In the genomic region with DNA sequence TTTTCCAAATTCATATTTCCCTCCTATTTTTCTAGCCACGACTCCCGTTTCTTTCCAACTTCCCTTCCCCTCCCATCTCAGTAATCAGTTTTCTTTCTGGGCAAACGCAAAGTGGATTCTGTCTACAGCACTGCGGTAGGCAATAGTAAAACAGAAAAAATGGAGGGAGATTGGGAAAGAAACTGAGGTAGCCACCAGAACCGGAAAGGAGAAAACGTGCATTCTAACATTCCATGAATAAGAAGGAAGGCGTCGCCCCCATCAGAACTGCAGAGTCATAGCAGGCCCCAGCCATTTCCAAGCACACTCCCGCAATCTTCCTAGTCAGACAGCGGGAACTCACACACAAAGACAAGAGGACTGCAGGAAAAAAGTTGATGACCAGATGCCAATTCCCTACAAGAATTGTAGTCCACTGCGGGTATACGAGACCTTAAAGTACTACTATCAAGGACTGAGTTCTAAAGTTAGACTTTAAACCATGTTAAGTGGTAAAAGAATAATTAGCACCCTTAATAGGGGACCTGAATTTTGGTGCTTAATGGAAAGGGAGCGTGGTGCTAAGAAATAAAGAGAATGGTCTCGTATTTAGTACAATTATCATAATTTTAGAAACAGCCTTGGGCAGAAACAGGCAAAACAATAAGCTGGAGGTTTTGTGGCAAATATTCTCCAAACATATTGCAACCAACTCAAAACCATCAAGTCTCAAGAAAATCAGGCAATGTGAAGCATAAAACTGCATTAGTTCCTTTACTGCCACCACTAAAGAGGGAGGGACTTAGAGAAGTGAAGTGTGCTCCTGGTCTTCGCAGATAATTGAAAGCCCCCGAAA, we compare ENCODE assay signal across 7 cellular contexts. TPM values are rescaled to one million over a fixed set of nuclear protein-coding genes. Genes with fewer than 3 reads are reported as not detected.
A peak's percentile ranks its signal among the peaks of the same experiment; 100 is the strongest.
DNase-seq lines count a peak whose midpoint lies in the region; ATAC-seq and TF ChIP-seq lines count a peak whose summit lies in the region.

No MANE protein-coding gene starts in this region.

- H3K36me3 Mint-ChIP-seq in WTC11, result peaks cover 31% of the 10 kb centered on the region
- peaks cover 22% of the 10 kb centered on the region for H3K36me3 Mint-ChIP-seq in nephron progenitor cell (ENCODE audit: low read depth)

- TF ChIP-seq CTCF in GM06990 (IDR thresholded peaks at IDR 0.05; ENCODE audit: insufficient read depth, low read length, poor library complexity, severe bottlenecking) (no peak), WTC11 (IDR thresholded peaks at IDR 0.05) (no peak), nephron progenitor cell (IDR thresholded peaks at IDR 0.05) (no peak)

- H3K9me3 Mint-ChIP-seq in WTC11 (no peaks in the 10 kb centered on the region), nephron progenitor cell (no peaks in the 10 kb centered on the region)

- no peaks in the 10 kb centered on the region; the same call in 1 of the 2 replicates for H3K27me3 ChIP-seq in GM06990 (replicated peaks; ENCODE audit: control insufficient read depth, insufficient read depth, low read length)

- H3K4me3 ChIP-seq in GM06990 (replicated peaks; ENCODE audit: low read depth, low read length), result peak overlapping the region; percentile 63

- CTCF ChIA-PET in WTC11 (lab: Charles Lee), result interaction anchor here (0.7 to 4.0 kb wide), 4 partner anchors 215 to 258 kb away, joined by 4 to 38 read pairs (median 6); no protein-coding TSS in a partner anchor

- ATAC-seq in WTC11 (peak; percentile 13), HG02642 (IDR thresholded peaks at IDR 0.05; ENCODE audit: poor library complexity, unreplicated experiment) (no peak)

- POLR2A ChIA-PET in WTC11 (lab: Charles Lee), result interaction anchor here (0.7 to 1.5 kb wide), 3 partner anchors 233 to 634 kb away, joined by 3 to 5 read pairs (median 4); a partner anchor contains a TSS

- H3K27ac Mint-ChIP-seq in WTC11 (peak overlapping the region; percentile 98), nephron progenitor cell (peak overlapping the region; percentile 99)

- H3K4me1 Mint-ChIP-seq in WTC11 (peaks cover 60% of the 10 kb centered on the region), nephron progenitor cell (peaks cover 64% of the 10 kb centered on the region)

- H3K27me3 Mint-ChIP-seq in WTC11 (ENCODE audit: low read depth), result no peaks in the 10 kb centered on the region; the same call in 1 of the 2 replicates
- H3K27me3 Mint-ChIP-seq in nephron progenitor cell (ENCODE audit: low read depth, poor library complexity), result no peaks in the 10 kb centered on the region

- peak overlapping the region; percentile 91 for H3K4me3 Mint-ChIP-seq in WTC11
- peak overlapping the region; percentile 98 for H3K4me3 Mint-ChIP-seq in nephron progenitor cell

- no peaks in the 10 kb centered on the region for H3K36me3 ChIP-seq in GM06990 (ENCODE audit: control insufficient read depth, insufficient read depth, low read length)

- no peak for DNase-seq in GM06990 (ENCODE audit: extremely low read depth, insufficient read length)
- DNase-seq in NCI-H146 treated with DMSO at 0.1 percent for 48 hours (lab: John Stamatoyannopoulos, UW; ENCODE audit: unreplicated experiment), result peak; percentile 87
- peak; percentile 59 for DNase-seq in WTC11 (ENCODE audit: low spot score)
- peak; percentile 68 for DNase-seq in fibroblast of the conjunctiva (ENCODE audit: low read depth)
- peak; percentile 52 for DNase-seq in nephron progenitor cell
- no peak for DNase-seq in stimulated activated CD4-positive, alpha-beta T cell treated with anti-CD3 and anti-CD28 coated beads, Interleukin-4, amount 100 ng/mL, for 24 hours

TF ChIP-seq in WTC11, 78 proteins besides CTCF, POLR2A, EP300 and RAD21 (continues in another document):
- TF ChIP-seq RORB (CRISPR knock-in tag; IDR thresholded peaks at IDR 0.05), result no peak
- no peak for TF ChIP-seq GRHL2 (CRISPR knock-in tag; IDR thresholded peaks at IDR 0.05; ENCODE audit: insufficient replicate concordance, severe bottlenecking)
- TF ChIP-seq, protein P1, sequence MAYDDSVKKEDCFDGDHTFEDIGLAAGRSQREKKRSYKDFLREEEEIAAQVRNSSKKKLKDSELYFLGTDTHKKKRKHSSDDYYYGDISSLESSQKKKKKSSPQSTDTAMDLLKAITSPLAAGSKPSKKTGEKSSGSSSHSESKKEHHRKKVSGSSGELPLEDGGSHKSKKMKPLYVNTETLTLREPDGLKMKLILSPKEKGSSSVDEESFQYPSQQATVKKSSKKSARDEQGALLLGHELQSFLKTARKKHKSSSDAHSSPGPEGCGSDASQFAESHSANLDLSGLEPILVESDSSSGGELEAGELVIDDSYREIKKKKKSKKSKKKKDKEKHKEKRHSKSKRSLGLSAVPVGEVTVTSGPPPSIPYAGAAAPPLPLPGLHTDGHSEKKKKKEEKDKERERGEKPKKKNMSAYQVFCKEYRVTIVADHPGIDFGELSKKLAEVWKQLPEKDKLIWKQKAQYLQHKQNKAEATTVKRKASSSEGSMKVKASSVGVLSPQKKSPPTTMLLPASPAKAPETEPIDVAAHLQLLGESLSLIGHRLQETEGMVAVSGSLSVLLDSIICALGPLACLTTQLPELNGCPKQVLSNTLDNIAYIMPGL (CRISPR knock-in tag; IDR thresholded peaks at IDR 0.05), result no peak
- TF ChIP-seq, protein P2, sequence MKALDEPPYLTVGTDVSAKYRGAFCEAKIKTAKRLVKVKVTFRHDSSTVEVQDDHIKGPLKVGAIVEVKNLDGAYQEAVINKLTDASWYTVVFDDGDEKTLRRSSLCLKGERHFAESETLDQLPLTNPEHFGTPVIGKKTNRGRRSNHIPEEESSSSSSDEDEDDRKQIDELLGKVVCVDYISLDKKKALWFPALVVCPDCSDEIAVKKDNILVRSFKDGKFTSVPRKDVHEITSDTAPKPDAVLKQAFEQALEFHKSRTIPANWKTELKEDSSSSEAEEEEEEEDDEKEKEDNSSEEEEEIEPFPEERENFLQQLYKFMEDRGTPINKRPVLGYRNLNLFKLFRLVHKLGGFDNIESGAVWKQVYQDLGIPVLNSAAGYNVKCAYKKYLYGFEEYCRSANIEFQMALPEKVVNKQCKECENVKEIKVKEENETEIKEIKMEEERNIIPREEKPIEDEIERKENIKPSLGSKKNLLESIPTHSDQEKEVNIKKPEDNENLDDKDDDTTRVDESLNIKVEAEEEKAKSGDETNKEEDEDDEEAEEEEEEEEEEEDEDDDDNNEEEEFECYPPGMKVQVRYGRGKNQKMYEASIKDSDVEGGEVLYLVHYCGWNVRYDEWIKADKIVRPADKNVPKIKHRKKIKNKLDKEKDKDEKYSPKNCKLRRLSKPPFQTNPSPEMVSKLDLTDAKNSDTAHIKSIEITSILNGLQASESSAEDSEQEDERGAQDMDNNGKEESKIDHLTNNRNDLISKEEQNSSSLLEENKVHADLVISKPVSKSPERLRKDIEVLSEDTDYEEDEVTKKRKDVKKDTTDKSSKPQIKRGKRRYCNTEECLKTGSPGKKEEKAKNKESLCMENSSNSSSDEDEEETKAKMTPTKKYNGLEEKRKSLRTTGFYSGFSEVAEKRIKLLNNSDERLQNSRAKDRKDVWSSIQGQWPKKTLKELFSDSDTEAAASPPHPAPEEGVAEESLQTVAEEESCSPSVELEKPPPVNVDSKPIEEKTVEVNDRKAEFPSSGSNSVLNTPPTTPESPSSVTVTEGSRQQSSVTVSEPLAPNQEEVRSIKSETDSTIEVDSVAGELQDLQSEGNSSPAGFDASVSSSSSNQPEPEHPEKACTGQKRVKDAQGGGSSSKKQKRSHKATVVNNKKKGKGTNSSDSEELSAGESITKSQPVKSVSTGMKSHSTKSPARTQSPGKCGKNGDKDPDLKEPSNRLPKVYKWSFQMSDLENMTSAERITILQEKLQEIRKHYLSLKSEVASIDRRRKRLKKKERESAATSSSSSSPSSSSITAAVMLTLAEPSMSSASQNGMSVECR (CRISPR knock-in tag; IDR thresholded peaks at IDR 0.05; ENCODE audit: borderline replicate concordance), result peak; percentile 25; the same call in 1 of the 2 replicates
- peak; percentile 98 for TF ChIP-seq NFE2L1 (CRISPR knock-in tag; IDR thresholded peaks at IDR 0.05)
- peak; percentile 64 for TF ChIP-seq TEAD1 (CRISPR knock-in tag; IDR thresholded peaks at IDR 0.05)
- no peak for TF ChIP-seq GABPB1 (CRISPR knock-in tag; IDR thresholded peaks at IDR 0.05)
- TF ChIP-seq, protein P3, sequence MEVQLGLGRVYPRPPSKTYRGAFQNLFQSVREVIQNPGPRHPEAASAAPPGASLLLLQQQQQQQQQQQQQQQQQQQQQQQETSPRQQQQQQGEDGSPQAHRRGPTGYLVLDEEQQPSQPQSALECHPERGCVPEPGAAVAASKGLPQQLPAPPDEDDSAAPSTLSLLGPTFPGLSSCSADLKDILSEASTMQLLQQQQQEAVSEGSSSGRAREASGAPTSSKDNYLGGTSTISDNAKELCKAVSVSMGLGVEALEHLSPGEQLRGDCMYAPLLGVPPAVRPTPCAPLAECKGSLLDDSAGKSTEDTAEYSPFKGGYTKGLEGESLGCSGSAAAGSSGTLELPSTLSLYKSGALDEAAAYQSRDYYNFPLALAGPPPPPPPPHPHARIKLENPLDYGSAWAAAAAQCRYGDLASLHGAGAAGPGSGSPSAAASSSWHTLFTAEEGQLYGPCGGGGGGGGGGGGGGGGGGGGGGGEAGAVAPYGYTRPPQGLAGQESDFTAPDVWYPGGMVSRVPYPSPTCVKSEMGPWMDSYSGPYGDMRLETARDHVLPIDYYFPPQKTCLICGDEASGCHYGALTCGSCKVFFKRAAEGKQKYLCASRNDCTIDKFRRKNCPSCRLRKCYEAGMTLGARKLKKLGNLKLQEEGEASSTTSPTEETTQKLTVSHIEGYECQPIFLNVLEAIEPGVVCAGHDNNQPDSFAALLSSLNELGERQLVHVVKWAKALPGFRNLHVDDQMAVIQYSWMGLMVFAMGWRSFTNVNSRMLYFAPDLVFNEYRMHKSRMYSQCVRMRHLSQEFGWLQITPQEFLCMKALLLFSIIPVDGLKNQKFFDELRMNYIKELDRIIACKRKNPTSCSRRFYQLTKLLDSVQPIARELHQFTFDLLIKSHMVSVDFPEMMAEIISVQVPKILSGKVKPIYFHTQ (CRISPR knock-in tag; IDR thresholded peaks at IDR 0.05), result 0 out of 2 replicates have a peak, but pooled peaks have one; percentile 29
- TF ChIP-seq, protein P4, sequence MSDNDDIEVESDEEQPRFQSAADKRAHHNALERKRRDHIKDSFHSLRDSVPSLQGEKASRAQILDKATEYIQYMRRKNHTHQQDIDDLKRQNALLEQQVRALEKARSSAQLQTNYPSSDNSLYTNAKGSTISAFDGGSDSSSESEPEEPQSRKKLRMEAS (CRISPR knock-in tag; IDR thresholded peaks at IDR 0.05), result peak; percentile 39; the same call in 1 of the 2 replicates
- TF ChIP-seq SMAD3 (CRISPR knock-in tag; IDR thresholded peaks at IDR 0.05; ENCODE audit: borderline replicate concordance), result no peak
- TF ChIP-seq ZNF671 (CRISPR knock-in tag; IDR thresholded peaks at IDR 0.05), result peak; percentile 49; the same call in 1 of the 2 replicates
- 0 out of 2 replicates have a peak, but pooled peaks have one; percentile 32 for TF ChIP-seq SP1 (CRISPR knock-in tag; conservative IDR thresholded peaks at IDR 0.05)

RNA-seq across cellular contexts. Expression of a gene that starts 1.4 kb away (rescaled TPM):
- total RNA-seq in WTC11 (2021), result 158 to 174 TPM (median 161 TPM) in 3 replicates

Comparison
In these comparisons a context has a peak if more than half of its experiments do, and no peak if none do; other contexts are left out.
1. DNase-seq: peak in NCI-H146 treated with DMSO at 0.1 percent for 48 hours (single experiment), WTC11 (single experiment), fibroblast of the conjunctiva (single experiment) and nephron progenitor cell (single experiment); none in GM06990 (single experiment) and stimulated activated CD4-positive, alpha-beta T cell treated with anti-CD3 and anti-CD28 coated beads, Interleukin-4, amount 100 ng/mL, for 24 hours (single experiment).